Comparison of ENCODE assay signal across 40 cellular contexts in genomic region chr2:2620604-2621003, GRCh38.
"Had no signal": no experiment of that assay in that cellular context is flagged by ENCODE, and none has a peak within 500 bp of the region (broad histone marks: within the 10 kb centered on the region; RNA-seq: fewer than 3 reads in every experiment).

No MANE protein-coding gene starts in this region.

- FAIRE-seq: astrocyte, TTC549 had no signal

- ATAC-seq: activated CD8-positive, alpha-beta T cell treated with anti-CD3 and anti-CD28 coated beads for 36 hours; activated naive CD4-positive, alpha-beta T cell treated with anti-CD3 and anti-CD28 coated beads, Interleukin-2, amount 50 U/mL, for 72 hours; activated T-cell treated with anti-CD3 and anti-CD28 coated beads, Interleukin-2, amount 50 U/mL, for 4 hours; activated T-cell treated with anti-CD3 and anti-CD28 coated beads, Interleukin-2, amount 50 U/mL, for 72 hours; activated T-helper 17 cell treated with anti-CD3 and anti-CD28 coated beads, Interleukin-2, amount 50 U/mL, for 72 hours; body of pancreas had no signal

- H3K27me3 Mint-ChIP-seq: activated naive CD8-positive, alpha-beta T cell treated with anti-CD3 and anti-CD28 coated beads for 36 hours had no signal

- H3K36me3 ChIP-seq: adrenal gland, brain microvascular endothelial cell, breast epithelium, cardiac muscle cell had no signal

- H3K4me1 ChIP-seq: adrenal gland, body of pancreas, breast epithelium had no signal

- H3K4me1 Mint-ChIP-seq: activated B cell treated with CpG ODN at 0.5 μM for 24 hours; activated CD4-positive, alpha-beta T cell treated with anti-CD3 and anti-CD28 coated beads, Interleukin-2, amount 10 ng/mL, durations not matched to agents 24 days and 14 days; activated naive CD8-positive, alpha-beta T cell treated with anti-CD3 and anti-CD28 coated beads for 36 hours; activated T-helper 17 cell treated with anti-CD3 and anti-CD28 coated beads, Interleukin-2, amount 50 U/mL, for 72 hours; central memory CD8-positive, alpha-beta T cell had no signal

- H3K9me3 ChIP-seq: adrenal gland, body of pancreas, breast epithelium had no signal

- H3K27me3 ChIP-seq: adrenal gland, body of pancreas, brain microvascular endothelial cell had no signal

- H3K27ac Mint-ChIP-seq: activated B cell treated with CpG ODN at 0.5 μM for 24 hours; activated CD4-positive, alpha-beta memory T cell treated with anti-CD3 and anti-CD28 coated beads for 36 hours; activated CD4-positive, alpha-beta T cell treated with anti-CD3 and anti-CD28 coated beads, Interleukin-2, amount 10 ng/mL, durations not matched to agents 24 days and 14 days; activated CD8-positive, alpha-beta T cell treated with anti-CD3 and anti-CD28 coated beads for 36 hours; activated naive CD4-positive, alpha-beta T cell treated with anti-CD3 and anti-CD28 coated beads for 36 hours; activated naive CD4-positive, alpha-beta T cell treated with anti-CD3 and anti-CD28 coated beads, Interleukin-2, amount 50 U/mL, for 72 hours; activated naive CD8-positive, alpha-beta T cell treated with anti-CD3 and anti-CD28 coated beads for 36 hours; activated T-cell treated with anti-CD3 and anti-CD28 coated beads, Interleukin-2, amount 50 U/mL, for 72 hours; activated T-helper 1 cell treated with anti-CD3 and anti-CD28 coated beads, Interleukin-12 subunit alpha, Interleukin-12 subunit beta, Interleukin-2, Interleukin-4 antibody, amounts not matched to agents 30 ng/mL and 10 ng/mL and 1 ng/mL, durations not matched to agents 14 hours and 24 hours and 36 hours; activated T-helper 17 cell treated with anti-CD3 and anti-CD28 coated beads, Interleukin-2, amount 50 U/mL, for 72 hours; T-helper 1 cell treated with Interleukin-12 subunit alpha and Interleukin-12 subunit beta and Interleukin-4 antibody, amounts not matched to agents 30 μg/mL and 1 μg/mL, for 36 hours; T-helper 2 cell treated with Interferon-gamma antibody and Interleukin-4, amounts not matched to agents 5 μg/mL and 100 μg/mL, for 36 hours had no signal

- H3K9me3 Mint-ChIP-seq: activated CD4-positive, alpha-beta memory T cell treated with anti-CD3 and anti-CD28 coated beads for 36 hours; activated CD4-positive, alpha-beta T cell treated with anti-CD3 and anti-CD28 coated beads, Interleukin-2, amount 10 ng/mL, durations not matched to agents 24 days and 14 days; activated CD8-positive, alpha-beta T cell treated with anti-CD3 and anti-CD28 coated beads for 36 hours; activated naive CD4-positive, alpha-beta T cell treated with anti-CD3 and anti-CD28 coated beads for 36 hours; activated naive CD4-positive, alpha-beta T cell treated with anti-CD3 and anti-CD28 coated beads, Interleukin-2, amount 50 U/mL, for 72 hours; activated naive CD8-positive, alpha-beta T cell treated with anti-CD3 and anti-CD28 coated beads for 36 hours; activated T-cell treated with anti-CD3 and anti-CD28 coated beads, Interleukin-2, amount 50 U/mL, for 4 hours; activated T-helper 1 cell treated with anti-CD3 and anti-CD28 coated beads, Interleukin-12 subunit alpha, Interleukin-12 subunit beta, Interleukin-2, Interleukin-4 antibody, amounts not matched to agents 30 ng/mL and 10 ng/mL and 1 ng/mL, durations not matched to agents 14 hours and 24 hours and 36 hours; activated T-helper 17 cell treated with anti-CD3 and anti-CD28 coated beads, Interleukin-2, amount 50 U/mL, for 72 hours; central memory CD8-positive, alpha-beta T cell; T-helper 1 cell treated with Interleukin-12 subunit alpha and Interleukin-12 subunit beta and Interleukin-4 antibody, amounts not matched to agents 30 μg/mL and 1 μg/mL, for 36 hours; T-helper 2 cell treated with Interferon-gamma antibody and Interleukin-4, amounts not matched to agents 5 μg/mL and 100 μg/mL, for 36 hours had no signal

- H3K4me3 ChIP-seq: adrenal gland, body of pancreas, breast epithelium, cardiac muscle cell had no signal

- H3K4me3 Mint-ChIP-seq: activated B cell treated with CpG ODN at 0.5 μM for 24 hours; activated CD4-positive, alpha-beta memory T cell treated with anti-CD3 and anti-CD28 coated beads for 36 hours; activated CD4-positive, alpha-beta T cell treated with anti-CD3 and anti-CD28 coated beads, Interleukin-2, amount 10 ng/mL, durations not matched to agents 24 days and 14 days; activated CD8-positive, alpha-beta T cell treated with anti-CD3 and anti-CD28 coated beads for 36 hours; activated naive CD4-positive, alpha-beta T cell treated with anti-CD3 and anti-CD28 coated beads for 36 hours; activated naive CD8-positive, alpha-beta T cell treated with anti-CD3 and anti-CD28 coated beads for 36 hours; activated T-cell treated with anti-CD3 and anti-CD28 coated beads, Interleukin-2, amount 50 U/mL, for 4 hours; activated T-cell treated with anti-CD3 and anti-CD28 coated beads, Interleukin-2, amount 50 U/mL, for 72 hours; activated T-helper 1 cell treated with anti-CD3 and anti-CD28 coated beads, Interleukin-12 subunit alpha, Interleukin-12 subunit beta, Interleukin-2, Interleukin-4 antibody, amounts not matched to agents 30 ng/mL and 10 ng/mL and 1 ng/mL, durations not matched to agents 14 hours and 24 hours and 36 hours; activated T-helper 17 cell treated with anti-CD3 and anti-CD28 coated beads, Interleukin-2, amount 50 U/mL, for 72 hours; central memory CD8-positive, alpha-beta T cell; T-helper 1 cell treated with Interleukin-12 subunit alpha and Interleukin-12 subunit beta and Interleukin-4 antibody, amounts not matched to agents 30 μg/mL and 1 μg/mL, for 36 hours; T-helper 2 cell treated with Interferon-gamma antibody and Interleukin-4, amounts not matched to agents 5 μg/mL and 100 μg/mL, for 36 hours had no signal

- DNase-seq: activated B cell treated with CpG ODN at 0.5 μM for 24 hours; activated CD4-positive, alpha-beta memory T cell treated with anti-CD3 and anti-CD28 coated beads for 36 hours; activated CD4-positive, alpha-beta T cell treated with anti-CD3 and anti-CD28 coated beads for 4 hours; activated CD4-positive, alpha-beta T cell treated with anti-CD3 and anti-CD28 coated beads, Interleukin-2, amount 10 ng/mL, durations not matched to agents 24 days and 14 days; activated CD4-positive, alpha-beta T cell treated with anti-CD3 and anti-CD28 coated beads, Interleukin-2, amount 50 U/mL, for 1 hour; activated CD4-positive, alpha-beta T cell treated with anti-CD3 and anti-CD28 coated beads, Interleukin-2, amount 50 U/mL, for 4 hours; activated CD4-positive, CD25-positive, alpha-beta regulatory T cell treated with anti-CD3 and anti-CD28 coated beads, Interleukin-2, amount 50 U/mL, for 72 hours; activated CD8-positive, alpha-beta memory T cell treated with anti-CD3 and anti-CD28 coated beads, Interleukin-2, amount 50 U/mL, for 4 hours; activated CD8-positive, alpha-beta T cell treated with anti-CD3 and anti-CD28 coated beads for 36 hours; activated effector memory CD4-positive, alpha-beta T cell treated with anti-CD3 and anti-CD28 coated beads, Interleukin-2, amount 50 U/mL, for 16 hours; activated gamma-delta T cell treated with Interleukin-2 at 50 U/mL for 16 hours; activated naive CD4-positive, alpha-beta T cell; activated naive CD4-positive, alpha-beta T cell treated with anti-CD3 and anti-CD28 coated beads for 36 hours; activated naive CD4-positive, alpha-beta T cell treated with anti-CD3 and anti-CD28 coated beads, Interleukin-2, amount 50 U/mL, for 16 hours; activated naive CD8-positive, alpha-beta T cell treated with anti-CD3 and anti-CD28 coated beads for 36 hours; activated T-cell treated with anti-CD3 and anti-CD28 coated beads for 4 hours; activated T-cell treated with anti-CD3 and anti-CD28 coated beads, Interleukin-2, amount 50 U/mL, for 1 hour; activated T-cell treated with anti-CD3 and anti-CD28 coated beads, Interleukin-2, amount 50 U/mL, for 4 hours; activated T-cell treated with anti-CD3 and anti-CD28 coated beads, Interleukin-2, amount 50 U/mL, for 72 hours; adrenal gland; amniotic stem cell; aorta; body of pancreas; brain microvascular endothelial cell; caudate nucleus; cerebellar nuclear complex; T-helper 1 cell; T-helper 2 cell; T-helper 9 cell had no signal

- H3K27ac ChIP-seq: adrenal gland, body of pancreas, brain microvascular endothelial cell, breast epithelium, cardiac muscle cell, VCaP had no signal

- H3K36me3 Mint-ChIP-seq: activated CD4-positive, alpha-beta memory T cell treated with anti-CD3 and anti-CD28 coated beads for 36 hours; activated naive CD4-positive, alpha-beta T cell treated with anti-CD3 and anti-CD28 coated beads, Interleukin-2, amount 50 U/mL, for 72 hours; activated naive CD8-positive, alpha-beta T cell treated with anti-CD3 and anti-CD28 coated beads for 36 hours had no signal
